In genomic region chr9:108634669-108635462, GRCh38 we compare ENCODE assay signal across 17 cellular contexts.
A peak's percentile ranks its signal among the peaks of the same experiment; 100 is the strongest.
DNase-seq lines count a peak whose midpoint lies in the region; ATAC-seq and TF ChIP-seq lines count a peak whose summit lies in the region.
"Had no signal": no experiment of that assay in that cellular context is flagged by ENCODE, and none has a peak within 500 bp of the region (broad histone marks: within the 10 kb centered on the region; RNA-seq: fewer than 3 reads in every experiment).

No MANE protein-coding gene starts in this region.

- no peaks in the 10 kb centered on the region for H3K9me3 ChIP-seq in spleen
- H3K9me3 ChIP-seq: gastroesophageal sphincter, thoracic aorta had no signal

- H3K27ac ChIP-seq in skin epidermis = peak overlapping the region in 20 of 21 experiments; percentile 26 to 89 (median 72)
- no peak overlapping the region for H3K27ac ChIP-seq in spleen
- H3K27ac ChIP-seq: BLaER1 treated with 17β-estradiol and CSF1 and Interleukin-3, amounts not matched to agents 10 nM and 100 nM; gastroesophageal sphincter; thoracic aorta had no signal

- ATAC-seq in esophagus mucosa (peak; percentile 90), HG02884 (IDR thresholded peaks at IDR 0.05; ENCODE audit: unreplicated experiment) (no peak), GM18502 (IDR thresholded peaks at IDR 0.05; ENCODE audit: poor library complexity, unreplicated experiment) (no peak)
- ATAC-seq: gastroesophageal sphincter had no signal

- no peaks in the 10 kb centered on the region for H3K36me3 ChIP-seq in spleen
- H3K36me3 ChIP-seq: BLaER1 treated with 17β-estradiol and CSF1 and Interleukin-3, amounts not matched to agents 10 nM and 100 nM; gastroesophageal sphincter; thoracic aorta had no signal

- no peak for TF ChIP-seq CTCF in spleen (IDR thresholded peaks at IDR 0.05 in 8 of 11, conservative IDR thresholded peaks at IDR 0.05 in 3 of 11)

- no peak overlapping the region for H3K4me3 ChIP-seq in skin epidermis
- H3K4me3 ChIP-seq in spleen = no peak overlapping the region
- H3K4me3 ChIP-seq: BLaER1 treated with 17β-estradiol and CSF1 and Interleukin-3, amounts not matched to agents 10 nM and 100 nM; gastroesophageal sphincter; thoracic aorta had no signal

- no peak for TF ChIP-seq POLR2A in spleen (IDR thresholded peaks at IDR 0.05)

- no peaks in the 10 kb centered on the region for H3K27me3 ChIP-seq in spleen (replicated peaks in 1 of 7)
- H3K27me3 ChIP-seq: BLaER1 treated with 17β-estradiol and CSF1 and Interleukin-3, amounts not matched to agents 10 nM and 100 nM; gastroesophageal sphincter had no signal

- no peaks in the 10 kb centered on the region for H3K4me1 ChIP-seq in spleen
- H3K4me1 ChIP-seq: gastroesophageal sphincter had no signal

- peak; percentile 49 for DNase-seq in ELR (ENCODE audit: low read depth)
- DNase-seq in NCI-H460 (ENCODE audit: extremely low read depth, low read depth) = peak; percentile 8
- no peak for DNase-seq in DMS 273 (lab: John Stamatoyannopoulos, UW; ENCODE audit: unreplicated experiment)
- no peak for DNase-seq in spleen
- DNase-seq: activated effector memory CD4-positive, alpha-beta T cell treated with anti-CD3 and anti-CD28 coated beads, Interleukin-2, amount 50 U/mL, for 16 hours; cerebellar nuclear complex; effector memory CD4-positive, alpha-beta T cell; left ventricle myocardium superior; MM.1S; NCI-H187 treated with DMSO at 0.1 percent for 48 hours had no signal

- intact Hi-C loops in spleen (cut with DNase I; ENCODE audit: low total_unique reads) = no loop called here

- WGBS in spleen, 5 donors = 82 to 91% (median 85%) methylated on average over 11 of the region's 11 CpGs

Comparison
In these comparisons a context has a peak if more than half of its experiments do, and no peak if none do; other contexts are left out.
1. DNase-seq: peak in ELR (single experiment) and NCI-H460 (single experiment); none in DMS 273 (single experiment) and spleen (single experiment).
2. H3K27ac ChIP-seq: peak in skin epidermis (20 of 21); none in spleen (0 of 8).